In genomic region chr21:37166733-37167132, GRCh38 we compare ENCODE assay signal across 8 cellular contexts.
A peak's percentile ranks its signal among the peaks of the same experiment; 100 is the strongest.
DNase-seq lines count a peak whose midpoint lies in the region; ATAC-seq and TF ChIP-seq lines count a peak whose summit lies in the region.

No MANE protein-coding gene starts in this region.

- no peaks in the 10 kb centered on the region for H3K9me3 Mint-ChIP-seq in activated naive CD8-positive, alpha-beta T cell treated with anti-CD3 and anti-CD28 coated beads, Interleukin-2, amount 10 ng/mL, durations not matched to agents 7 days and 5 days
- no peaks in the 10 kb centered on the region for H3K9me3 Mint-ChIP-seq in activated naive CD8-positive, alpha-beta T cell treated with anti-CD3 and anti-CD28 coated beads, Interleukin-2, amount 50 U/mL, for 24 hours

- H3K4me3 ChIP-seq in choroid plexus epithelial cell (ENCODE audit: low read depth, low read length) = no peak overlapping the region
- no peak overlapping the region for H3K4me3 ChIP-seq in gastrocnemius medialis
- no peak overlapping the region for H3K4me3 ChIP-seq in WERI-Rb-1 (ENCODE audit: low read depth, low read length)

- H3K4me1 ChIP-seq in gastrocnemius medialis = peaks cover 5 to 15% of the 10 kb centered on the region in 2 donors

- H3K4me1 Mint-ChIP-seq in activated naive CD8-positive, alpha-beta T cell treated with anti-CD3 and anti-CD28 coated beads, Interleukin-2, amount 10 ng/mL, durations not matched to agents 7 days and 5 days = peaks cover 9% of the 10 kb centered on the region
- no peaks in the 10 kb centered on the region for H3K4me1 Mint-ChIP-seq in activated naive CD8-positive, alpha-beta T cell treated with anti-CD3 and anti-CD28 coated beads, Interleukin-2, amount 50 U/mL, for 24 hours

- DNase-seq in activated naive CD8-positive, alpha-beta T cell treated with anti-CD3 and anti-CD28 coated beads, Interleukin-2, amount 10 ng/mL, durations not matched to agents 7 days and 5 days = peak; percentile 32
- no peak for DNase-seq in activated naive CD8-positive, alpha-beta T cell treated with anti-CD3 and anti-CD28 coated beads, Interleukin-2, amount 50 U/mL, for 24 hours
- DNase-seq in NCI-H2196 (lab: John Stamatoyannopoulos, UW; ENCODE audit: unreplicated experiment) (peak; percentile 43), choroid plexus epithelial cell (ENCODE audit: low read depth) (no peak), gastrocnemius medialis (peak in 1 of 2 donors; percentile 17), NCI-H128 (lab: John Stamatoyannopoulos, UW; ENCODE audit: unreplicated experiment) (no peak), WERI-Rb-1 (no peak)

- intact Hi-C loops in gastrocnemius medialis (cut with DNase I; ENCODE audit: low total_unique reads) = loop anchor here (5.0 kb wide), 2 partner anchors 41 to 56 kb away; no protein-coding TSS in a partner anchor

- TF ChIP-seq POLR2A in gastrocnemius medialis (IDR thresholded peaks at IDR 0.05) = no peak

- peaks cover 0 to 22% of the 10 kb centered on the region in 2 donors for H3K36me3 ChIP-seq in gastrocnemius medialis
- peaks cover 95% of the 10 kb centered on the region for H3K36me3 ChIP-seq in WERI-Rb-1

- no peaks in the 10 kb centered on the region for H3K27me3 Mint-ChIP-seq in activated naive CD8-positive, alpha-beta T cell treated with anti-CD3 and anti-CD28 coated beads, Interleukin-2, amount 10 ng/mL, durations not matched to agents 7 days and 5 days
- no peaks in the 10 kb centered on the region for H3K27me3 Mint-ChIP-seq in activated naive CD8-positive, alpha-beta T cell treated with anti-CD3 and anti-CD28 coated beads, Interleukin-2, amount 50 U/mL, for 24 hours

- TF ChIP-seq CTCF in choroid plexus epithelial cell (conservative IDR thresholded peaks at IDR 0.05; ENCODE audit: low read depth, low read length) = peak; percentile 12
- peak in 3 of 5 experiments; percentile 13 to 52 (median 38) for TF ChIP-seq CTCF in gastrocnemius medialis (IDR thresholded peaks at IDR 0.05 in 4 of 5, conservative IDR thresholded peaks at IDR 0.05 in 1 of 5)
- TF ChIP-seq CTCF in WERI-Rb-1 (IDR thresholded peaks at IDR 0.05; ENCODE audit: low read depth, low read length) = no peak

- H3K27ac ChIP-seq in gastrocnemius medialis (peak overlapping the region in 2 of 4 donors; percentile 33 to 37), WERI-Rb-1 (no peak overlapping the region)

- no peak overlapping the region for H3K4me3 Mint-ChIP-seq in activated naive CD8-positive, alpha-beta T cell treated with anti-CD3 and anti-CD28 coated beads, Interleukin-2, amount 10 ng/mL, durations not matched to agents 7 days and 5 days
- H3K4me3 Mint-ChIP-seq in activated naive CD8-positive, alpha-beta T cell treated with anti-CD3 and anti-CD28 coated beads, Interleukin-2, amount 50 U/mL, for 24 hours = no peak overlapping the region

- H3K9me3 ChIP-seq in gastrocnemius medialis = no peaks in the 10 kb centered on the region
- H3K9me3 ChIP-seq in WERI-Rb-1 (ENCODE audit: severe bottlenecking) = no peaks in the 10 kb centered on the region

- ATAC-seq in activated naive CD8-positive, alpha-beta T cell treated with anti-CD3 and anti-CD28 coated beads, Interleukin-2, amount 10 ng/mL, durations not matched to agents 7 days and 5 days (ENCODE audit: low read depth) = peak; percentile 61
- no peak for ATAC-seq in activated naive CD8-positive, alpha-beta T cell treated with anti-CD3 and anti-CD28 coated beads, Interleukin-2, amount 50 U/mL, for 24 hours
- peak in 1 of 2 donors; percentile 31 for ATAC-seq in gastrocnemius medialis
- ATAC-seq in GM21529 (IDR thresholded peaks at IDR 0.05; ENCODE audit: unreplicated experiment) = no peak

- POLR2A ChIA-PET in activated naive CD8-positive, alpha-beta T cell treated with anti-CD3 and anti-CD28 coated beads, Interleukin-2, amount 10 ng/mL, durations not matched to agents 7 days and 5 days (lab: Charles Lee) = interaction anchor here (0.5 to 1.2 kb wide), 5 partner anchors 17 to 397 kb away, joined by 3 to 8 read pairs (median 5); no protein-coding TSS in a partner anchor

- in situ Hi-C loops in gastrocnemius medialis (cut with MboI; ENCODE audit: low sequenced_read_pairs in 4 of 4) = no loop called here

- peaks cover 13% of the 10 kb centered on the region for H3K36me3 Mint-ChIP-seq in activated naive CD8-positive, alpha-beta T cell treated with anti-CD3 and anti-CD28 coated beads, Interleukin-2, amount 10 ng/mL, durations not matched to agents 7 days and 5 days
- H3K36me3 Mint-ChIP-seq in activated naive CD8-positive, alpha-beta T cell treated with anti-CD3 and anti-CD28 coated beads, Interleukin-2, amount 50 U/mL, for 24 hours (ENCODE audit: low read depth) = peaks cover 17% of the 10 kb centered on the region

- peak overlapping the region; percentile 83 for H3K27ac Mint-ChIP-seq in activated naive CD8-positive, alpha-beta T cell treated with anti-CD3 and anti-CD28 coated beads, Interleukin-2, amount 10 ng/mL, durations not matched to agents 7 days and 5 days
- no peak overlapping the region for H3K27ac Mint-ChIP-seq in activated naive CD8-positive, alpha-beta T cell treated with anti-CD3 and anti-CD28 coated beads, Interleukin-2, amount 50 U/mL, for 24 hours

- H3K27me3 ChIP-seq in gastrocnemius medialis (no peaks in the 10 kb centered on the region), WERI-Rb-1 (ENCODE audit: insufficient read depth, low read depth, severe bottlenecking) (no peaks in the 10 kb centered on the region)

Comparison
In these comparisons a context has a peak if more than half of its experiments do, and no peak if none do; other contexts are left out.
1. DNase-seq: peak in activated naive CD8-positive, alpha-beta T cell treated with anti-CD3 and anti-CD28 coated beads, Interleukin-2, amount 10 ng/mL, durations not matched to agents 7 days and 5 days (single experiment) and NCI-H2196 (single experiment); none in activated naive CD8-positive, alpha-beta T cell treated with anti-CD3 and anti-CD28 coated beads, Interleukin-2, amount 50 U/mL, for 24 hours (single experiment), choroid plexus epithelial cell (single experiment), NCI-H128 (single experiment) and WERI-Rb-1 (single experiment).